In genomic region chr1:63322944-63323865, GRCh38 we compare ENCODE assay signal across 9 cellular contexts. TPM values are rescaled to one million over a fixed set of nuclear protein-coding genes. Genes with fewer than 3 reads are reported as not detected.
A peak's percentile ranks its signal among the peaks of the same experiment; 100 is the strongest.
DNase-seq lines count a peak whose midpoint lies in the region; ATAC-seq, FAIRE-seq and TF ChIP-seq lines count a peak whose summit lies in the region.
"Had no signal": no experiment of that assay in that cellular context is flagged by ENCODE, and none has a peak within 500 bp of the region (broad histone marks: within the 10 kb centered on the region; RNA-seq: fewer than 3 reads in every experiment).

No MANE protein-coding gene starts in this region.

- 2% methylated on average over 89 of the region's 104 CpGs for WGBS in hepatocyte (ENCODE audit: low lambda C conversion rate, missing lambda C conversion rate)

- BruUV-seq in PC-9 (replicated peaks; lab: Mats Ljungman, UMichigan), result no TSS peak

- peak overlapping the region; percentile 28 for H3K4me3 ChIP-seq in hepatocyte
- no peak overlapping the region for H3K4me3 ChIP-seq in PC-9

- POLR2A ChIA-PET in GM10248 (lab: Yijun Ruan, JAX), result no interaction called here
- POLR2A ChIA-PET in PC-9 (lab: Charles Lee; ENCODE audit: unreplicated experiment), result no interaction called here

- no peaks in the 10 kb centered on the region for H3K9me2 ChIP-seq in hepatocyte (replicated peaks; ENCODE audit: insufficient read depth)
- H3K9me2 ChIP-seq in PC-9 (ENCODE audit: insufficient read depth), result no peaks in the 10 kb centered on the region

- peaks cover 6% of the 10 kb centered on the region for H3K36me3 Mint-ChIP-seq in activated CD8-positive, alpha-beta memory T cell treated with anti-CD3 and anti-CD28 coated beads, Interleukin-2, amount 10 ng/mL, durations not matched to agents 7 days and 5 days

- H3K27ac Mint-ChIP-seq in activated CD8-positive, alpha-beta memory T cell treated with anti-CD3 and anti-CD28 coated beads, Interleukin-2, amount 10 ng/mL, durations not matched to agents 7 days and 5 days, result peak overlapping the region; percentile 66

- ATAC-seq in activated CD8-positive, alpha-beta memory T cell treated with anti-CD3 and anti-CD28 coated beads, Interleukin-2, amount 10 ng/mL, durations not matched to agents 7 days and 5 days, result peak; percentile 51

- peaks cover 3% of the 10 kb centered on the region for H3K9me3 Mint-ChIP-seq in activated CD8-positive, alpha-beta memory T cell treated with anti-CD3 and anti-CD28 coated beads, Interleukin-2, amount 10 ng/mL, durations not matched to agents 7 days and 5 days (ENCODE audit: low read depth)

- H4K20me1 ChIP-seq in hepatocyte (ENCODE audit: insufficient read depth, poor library complexity, severe bottlenecking) (no peaks in the 10 kb centered on the region), PC-9 (ENCODE audit: insufficient read depth) (no peaks in the 10 kb centered on the region)

- H3K27ac ChIP-seq in hepatocyte (no peak overlapping the region), PC-9 (no peak overlapping the region)

- peaks cover 97% of the 10 kb centered on the region for H3K27me3 ChIP-seq in hepatocyte
- peaks cover 2% of the 10 kb centered on the region; the same call in 1 of the 2 replicates for H3K27me3 ChIP-seq in PC-9 (ENCODE audit: insufficient read depth, low read depth)

- H2AFZ ChIP-seq in hepatocyte, result peak overlapping the region; percentile 34
- H2AFZ ChIP-seq in PC-9, result no peak overlapping the region

- H3K4me1 Mint-ChIP-seq in activated CD8-positive, alpha-beta memory T cell treated with anti-CD3 and anti-CD28 coated beads, Interleukin-2, amount 10 ng/mL, durations not matched to agents 7 days and 5 days, result peaks cover 39% of the 10 kb centered on the region

- peak overlapping the region; percentile 65 for H3K4me3 Mint-ChIP-seq in activated CD8-positive, alpha-beta memory T cell treated with anti-CD3 and anti-CD28 coated beads, Interleukin-2, amount 10 ng/mL, durations not matched to agents 7 days and 5 days

- peak overlapping the region; percentile 96 for H3K4me2 ChIP-seq in hepatocyte
- no peak overlapping the region for H3K4me2 ChIP-seq in PC-9

- FAIRE-seq in D721Med (lab: Jason Lieb, UNC), result no peak

- no peak for DNase-seq in GM10248 (ENCODE audit: extremely low spot score)
- DNase-seq in NCI-H1694 (lab: John Stamatoyannopoulos, UW), result peak; percentile 40
- DNase-seq in activated CD8-positive, alpha-beta memory T cell treated with anti-CD3 and anti-CD28 coated beads, Interleukin-2, amount 10 ng/mL, durations not matched to agents 7 days and 5 days, result peak; percentile 58
- peak; percentile 56 for DNase-seq in hepatocyte (ENCODE audit: low spot score)
- DNase-seq in stimulated activated CD4-positive, alpha-beta T cell treated with anti-CD3 and anti-CD28 coated beads, Interleukin-2, amount 100 ng/mL, for 24 hours, result peak; percentile 43 to 45
- DNase-seq in GM19238 (ENCODE audit: insufficient read length, low spot score), result no peak
- no peak for DNase-seq in PC-9
- no peak for DNase-seq in D721Med (ENCODE audit: insufficient read length, low spot score)

- H3K79me2 ChIP-seq in hepatocyte (no peaks in the 10 kb centered on the region), PC-9 (ENCODE audit: low read depth) (no peaks in the 10 kb centered on the region)

- intact Hi-C loops in PC-9 (cut with micrococcal nuclease; ENCODE audit: unreplicated experiment), result no loop called here

- H3K4me1 ChIP-seq in hepatocyte (ENCODE audit: insufficient read depth), result peaks cover 14% of the 10 kb centered on the region
- no peaks in the 10 kb centered on the region for H3K4me1 ChIP-seq in PC-9 (replicated peaks; ENCODE audit: insufficient read depth)

- H3K9me3 ChIP-seq in hepatocyte (ENCODE audit: low read depth) (no peaks in the 10 kb centered on the region), PC-9 (ENCODE audit: insufficient read depth, low read depth) (no peaks in the 10 kb centered on the region)

- TF ChIP-seq CTCF in GM10248 (IDR thresholded peaks at IDR 0.05; ENCODE audit: control extremely low read depth, extremely low read depth, low read depth, missing control alignments) (peak; percentile 8), hepatocyte (IDR thresholded peaks at IDR 0.05; ENCODE audit: poor library complexity) (no peak), PC-9 (conservative IDR thresholded peaks at IDR 0.05) (no peak), D721Med (IDR thresholded peaks at IDR 0.05; ENCODE audit: insufficient read depth, missing control alignments) (no peak)

- CTCF ChIA-PET in GM10248 (lab: Yijun Ruan, JAX), result no interaction called here
- CTCF ChIA-PET in activated CD8-positive, alpha-beta memory T cell treated with anti-CD3 and anti-CD28 coated beads, Interleukin-2, amount 10 ng/mL, durations not matched to agents 7 days and 5 days (lab: Charles Lee), result interaction anchor here (1.8 to 2.5 kb wide), 2 partner anchors 11 to 215 kb away, joined by 5 to 8 read pairs; no protein-coding TSS in a partner anchor
- CTCF ChIA-PET in PC-9 (lab: Charles Lee), result no interaction called here

- H3K36me3 ChIP-seq in hepatocyte (replicated peaks; ENCODE audit: insufficient read depth, low read depth) (no peaks in the 10 kb centered on the region), PC-9 (ENCODE audit: low read depth) (no peaks in the 10 kb centered on the region)

- peaks cover 82% of the 10 kb centered on the region for H3K27me3 Mint-ChIP-seq in activated CD8-positive, alpha-beta memory T cell treated with anti-CD3 and anti-CD28 coated beads, Interleukin-2, amount 10 ng/mL, durations not matched to agents 7 days and 5 days

- H3F3A ChIP-seq in PC-9 (ENCODE audit: insufficient read depth, low read depth), result no peaks in the 10 kb centered on the region

RNA-seq across cellular contexts. Expression of gene FOXD3, which starts 0.8 kb away (rescaled TPM):
- not detected for total RNA-seq in activated CD8-positive, alpha-beta memory T cell treated with anti-CD3 and anti-CD28 coated beads, Interleukin-2, amount 10 ng/mL, durations not matched to agents 7 days and 5 days
- total RNA-seq in hepatocyte (not detected in 2 replicates), PC-9 (2021) (not detected in 2 replicates)
- not detected in 2 replicates for polyA plus RNA-seq in hepatocyte
- total RNA-seq: pulmonary artery endothelial cell had no signal

RNA-seq across cellular contexts. Expression of gene ALG6, which starts 44.2 kb away (rescaled TPM):
- total RNA-seq in activated CD8-positive, alpha-beta memory T cell treated with anti-CD3 and anti-CD28 coated beads, Interleukin-2, amount 10 ng/mL, durations not matched to agents 7 days and 5 days, result 10 to 100 TPM; 23.0 to 24.0 TPM
- total RNA-seq in hepatocyte (20.7 and 21.8 TPM in 2 replicates), PC-9 (2021) (11.2 and 14.7 TPM in 2 replicates)
- 12.4 and 18.3 TPM in 2 replicates for polyA plus RNA-seq in hepatocyte

Comparison
In these comparisons a context has a peak if more than half of its experiments do, and no peak if none do; other contexts are left out.
1. DNase-seq: peak in NCI-H1694 (single experiment), activated CD8-positive, alpha-beta memory T cell treated with anti-CD3 and anti-CD28 coated beads, Interleukin-2, amount 10 ng/mL, durations not matched to agents 7 days and 5 days (single experiment), hepatocyte (single experiment) and stimulated activated CD4-positive, alpha-beta T cell treated with anti-CD3 and anti-CD28 coated beads, Interleukin-2, amount 100 ng/mL, for 24 hours (2 of 2); none in GM10248 (single experiment), GM19238 (single experiment), PC-9 (0 of 2) and D721Med (single experiment).